In the genomic region with DNA sequence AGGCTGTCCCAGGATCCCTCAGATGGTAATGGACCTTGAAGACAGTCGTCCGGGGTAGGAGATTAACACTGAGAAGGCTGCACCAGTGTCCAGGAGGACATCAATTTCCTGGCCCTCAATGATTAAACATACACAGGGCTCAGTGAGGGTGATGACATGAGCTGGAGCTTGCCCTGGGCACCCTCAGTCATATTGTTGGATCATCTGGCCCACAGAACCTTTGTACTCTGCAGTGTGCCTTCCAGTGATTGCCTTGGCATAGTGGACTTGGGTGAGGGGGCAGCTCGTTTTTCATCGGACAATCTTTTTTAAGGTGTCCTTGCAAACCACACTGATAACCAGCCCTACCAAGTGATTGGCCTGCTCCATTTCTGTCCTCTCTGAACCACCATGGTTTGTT, we compare ENCODE assay signal across 28 cellular contexts.
"Had no signal": no experiment of that assay in that cellular context is flagged by ENCODE, and none has a peak within 500 bp of the region (broad histone marks: within the 10 kb centered on the region; RNA-seq: fewer than 3 reads in every experiment).

No MANE protein-coding gene starts in this region.

- H3K4me3 Mint-ChIP-seq: stimulated activated effector memory CD8-positive, alpha-beta T cell treated with anti-CD3 and anti-CD28 coated beads, Interleukin-12 subunit alpha, Interleukin-12 subunit beta, amount 100 ng/mL, for 72 hours; stimulated activated memory B cell treated with anti-CD40 and anti-IgM and Interleukin-4, amounts not matched to agents 10 μg/mL and 1 μg/mL and 100 μg/mL, for 72 hours; stimulated activated naive B cell treated with anti-CD40 and anti-IgM and Interleukin-4, amounts not matched to agents 10 μg/mL and 1 μg/mL and 100 μg/mL, for 72 hours; stimulated activated naive CD8-positive, alpha-beta T cell treated with anti-CD3 and anti-CD28 coated beads, Interleukin-15, amount 100 ng/mL, for 72 hours; stimulated activated naive CD8-positive, alpha-beta T cell treated with anti-CD3 and anti-CD28 coated beads, Interleukin-15, Interleukin-2, amounts not matched to agents 100 ng/mL and 50 ng/mL, for 24 hours; type B pancreatic cell had no signal

- H3K27ac ChIP-seq: stomach, suprapubic skin, testis, thoracic aorta, thyroid gland, tibial artery, tibial nerve, transverse colon, upper lobe of left lung, upper lobe of right lung, vagina had no signal

- H3K27ac Mint-ChIP-seq: stimulated activated effector memory CD8-positive, alpha-beta T cell treated with anti-CD3 and anti-CD28 coated beads, Interleukin-12 subunit alpha, Interleukin-12 subunit beta, amount 100 ng/mL, for 72 hours; stimulated activated memory B cell treated with anti-CD40 and anti-IgM and Interleukin-4, amounts not matched to agents 10 μg/mL and 1 μg/mL and 100 μg/mL, for 72 hours; stimulated activated naive B cell treated with anti-CD40 and anti-IgM and Interleukin-4, amounts not matched to agents 10 μg/mL and 1 μg/mL and 100 μg/mL, for 72 hours; stimulated activated naive CD8-positive, alpha-beta T cell treated with anti-CD3 and anti-CD28 coated beads, Interleukin-15, amount 100 ng/mL, for 72 hours; stimulated activated naive CD8-positive, alpha-beta T cell treated with anti-CD3 and anti-CD28 coated beads, Interleukin-15, Interleukin-2, amounts not matched to agents 100 ng/mL and 50 ng/mL, for 24 hours; type B pancreatic cell had no signal

- H3K4me3 ChIP-seq: stomach, suprapubic skin, testis, thoracic aorta, thyroid gland, tibial artery, tibial nerve, transverse colon, upper lobe of left lung, upper lobe of right lung, vagina had no signal

- ATAC-seq: stimulated activated effector memory CD8-positive, alpha-beta T cell treated with anti-CD3 and anti-CD28 coated beads, Interleukin-12 subunit alpha, Interleukin-12 subunit beta, amount 100 ng/mL, for 72 hours; stimulated activated memory B cell treated with anti-CD40 and anti-IgM and Interleukin-4, amounts not matched to agents 10 μg/mL and 1 μg/mL and 100 μg/mL, for 72 hours; stimulated activated naive B cell treated with anti-CD40 and anti-IgM and Interleukin-4, amounts not matched to agents 10 μg/mL and 1 μg/mL and 100 μg/mL, for 72 hours; stimulated activated naive CD8-positive, alpha-beta T cell treated with anti-CD3 and anti-CD28 coated beads, Interleukin-15, amount 100 ng/mL, for 72 hours; upper lobe of right lung had no signal

- H3K36me3 Mint-ChIP-seq: stimulated activated effector memory CD8-positive, alpha-beta T cell treated with anti-CD3 and anti-CD28 coated beads, Interleukin-12 subunit alpha, Interleukin-12 subunit beta, amount 100 ng/mL, for 72 hours; type B pancreatic cell had no signal

- DNase-seq: stimulated activated CD4-positive, alpha-beta T cell treated with anti-CD3 and anti-CD28 coated beads, Interleukin-2, amount 100 ng/mL, for 24 hours; stimulated activated CD4-positive, alpha-beta T cell treated with anti-CD3 and anti-CD28 coated beads, Interleukin-2, amount 100 ng/mL, for 48 hours; stimulated activated CD4-positive, alpha-beta T cell treated with anti-CD3 and anti-CD28 coated beads, Interleukin-4, amount 100 ng/mL, for 1 hour; stimulated activated CD4-positive, alpha-beta T cell treated with anti-CD3 and anti-CD28 coated beads, Interleukin-4, amount 100 ng/mL, for 24 hours; stimulated activated CD4-positive, alpha-beta T cell treated with anti-CD3 and anti-CD28 coated beads, Interleukin-4, amount 100 ng/mL, for 4 hours; stimulated activated CD8-positive, alpha-beta memory T cell treated with anti-CD3 and anti-CD28 coated beads, Interleukin-4, amount 100 ng/mL, for 48 hours; stimulated activated naive B cell treated with anti-CD40 and anti-IgM and Interleukin-4, amounts not matched to agents 10 μg/mL and 1 μg/mL and 100 μg/mL, for 72 hours; stimulated activated naive CD4-positive, alpha-beta T cell; stimulated activated naive CD4-positive, alpha-beta T cell treated with Interleukin-2 at 50 U/mL for 16 hours; stimulated activated naive CD8-positive, alpha-beta T cell treated with anti-CD3 and anti-CD28 coated beads, Interleukin-15, amount 100 ng/mL, for 72 hours; stomach; substantia nigra; testis; thyroid gland; tibial artery; transverse colon; trophoblast cell; upper lobe of left lung; upper lobe of right lung had no signal

- H3K9me3 ChIP-seq: suprapubic skin, testis, thoracic aorta, thyroid gland, upper lobe of right lung, vagina had no signal

- H3K36me3 ChIP-seq: stomach, suprapubic skin, thoracic aorta, thyroid gland, tibial artery, tibial nerve, transverse colon, upper lobe of left lung, upper lobe of right lung, vagina had no signal

- H3K27me3 ChIP-seq: stomach, suprapubic skin, testis, thyroid gland, tibial artery, tibial nerve, transverse colon, upper lobe of left lung, upper lobe of right lung, vagina had no signal

- FAIRE-seq: urothelium cell line had no signal

- H3K4me1 ChIP-seq: stomach, suprapubic skin, testis, thyroid gland, tibial artery, tibial nerve, transverse colon, upper lobe of right lung, vagina had no signal

- H3K27me3 Mint-ChIP-seq: stimulated activated memory B cell treated with anti-CD40 and anti-IgM and Interleukin-4, amounts not matched to agents 10 μg/mL and 1 μg/mL and 100 μg/mL, for 72 hours; stimulated activated naive B cell treated with anti-CD40 and anti-IgM and Interleukin-4, amounts not matched to agents 10 μg/mL and 1 μg/mL and 100 μg/mL, for 72 hours; stimulated activated naive CD8-positive, alpha-beta T cell treated with anti-CD3 and anti-CD28 coated beads, Interleukin-15, amount 100 ng/mL, for 72 hours; stimulated activated naive CD8-positive, alpha-beta T cell treated with anti-CD3 and anti-CD28 coated beads, Interleukin-15, Interleukin-2, amounts not matched to agents 100 ng/mL and 50 ng/mL, for 24 hours; type B pancreatic cell had no signal
